24 cellular contexts compared by ENCODE assay signal in genomic region chr1:95097426-95097825, GRCh38. TPM values are rescaled to one million over a fixed set of nuclear protein-coding genes. Genes with fewer than 3 reads are reported as not detected.
DNase-seq lines count a peak whose midpoint lies in the region; ATAC-seq, FAIRE-seq and TF ChIP-seq lines count a peak whose summit lies in the region.
"Had no signal": no experiment of that assay in that cellular context is flagged by ENCODE, and none has a peak within 500 bp of the region (broad histone marks: within the 10 kb centered on the region; RNA-seq: fewer than 3 reads in every experiment).

No MANE protein-coding gene starts in this region.

- no peak overlapping the region for H3K14ac ChIP-seq in IMR-90 (replicated peaks; ENCODE audit: low read depth, low read length)

- no peak overlapping the region for H4K91ac ChIP-seq in IMR-90 (ENCODE audit: insufficient read depth, low read depth, low read length)

- no peak overlapping the region; the same call in 2 of the 3 replicates for H3K4me2 ChIP-seq in A549
- no peak overlapping the region for H3K4me2 ChIP-seq in IMR-90 (ENCODE audit: low read depth, low read length)
- H3K4me2 ChIP-seq: BLaER1 treated with 17β-estradiol and CSF1 and Interleukin-3, amounts not matched to agents 10 nM and 100 nM had no signal

- CTCF ChIA-PET in A549 (lab: Yijun Ruan, JAX) = interaction anchor here (0.9 to 1.3 kb wide), 2 partner anchors 9 to 21 kb away, joined by 3 read pairs; no protein-coding TSS in a partner anchor
- CTCF ChIA-PET in IMR-90 (lab: Yijun Ruan, JAX) = interaction anchor here (0.6 kb wide), 1 partner anchor 13 kb away, joined by 3 read pairs; no protein-coding TSS in a partner anchor

- no peak overlapping the region for H4K5ac ChIP-seq in IMR-90 (ENCODE audit: low read depth, low read length)

- no peak overlapping the region for H3K18ac ChIP-seq in IMR-90 (ENCODE audit: low read depth, low read length)

- no peak overlapping the region for H2AK5ac ChIP-seq in IMR-90 (ENCODE audit: low read depth, low read length)

- no peak overlapping the region for H3K23ac ChIP-seq in IMR-90 (ENCODE audit: low read depth, low read length)

- H3K9ac ChIP-seq in IMR-90 (ENCODE audit: low read depth, low read length) = no peak overlapping the region
- H3K9ac ChIP-seq: BLaER1 treated with 17β-estradiol and CSF1 and Interleukin-3, amounts not matched to agents 10 nM and 100 nM; GM23248 had no signal

- in situ Hi-C loops in IMR-90 (cut with MboI; ENCODE audit: low sequenced_read_pairs) (no loop called here), ACHN (cut with HindIII; ENCODE audit: low pct_ligation_motif_present, low pct_unique_long_range_greater_than_20kb, low sequenced_read_pairs) (no loop called here)

- TF ChIP-seq POLR2A in A549 (IDR thresholded peaks at IDR 0.05; ENCODE audit: low read length) (no peak), IMR-90 (IDR thresholded peaks at IDR 0.05; ENCODE audit: low read depth, low read length) (no peak)

- TF ChIP-seq EP300 in A549 (IDR thresholded peaks at IDR 0.05) = no peak

- ATAC-seq in A549 = no peak
- no peak for ATAC-seq in IMR-90 (ENCODE audit: low read depth)
- peak; percentile 54 for ATAC-seq in mucosa of descending colon
- ATAC-seq: GM12878 had no signal

- 91% methylated on average over 4 of the region's 4 CpGs for WGBS in A549 (ENCODE audit: missing lambda C conversion rate)
- WGBS in IMR-90 (ENCODE audit: extremely low coverage in 2 of 2, insufficient read length in 1 of 2), 2 experiments = no CpG with 5 or more reads among the region's 4 CpGs

- peak overlapping the region; percentile 51; the same call in 1 of the 2 replicates for H2BK20ac ChIP-seq in IMR-90 (ENCODE audit: low read depth, low read length)

- H4K20me1 ChIP-seq in IMR-90 (ENCODE audit: insufficient read depth, low read length) = no peaks in the 10 kb centered on the region
- H4K20me1 ChIP-seq: BLaER1 treated with 17β-estradiol and CSF1 and Interleukin-3, amounts not matched to agents 10 nM and 100 nM had no signal

- H2AFZ ChIP-seq in IMR-90 (replicated peaks; ENCODE audit: low read length, poor library complexity) = no peak overlapping the region
- H2AFZ ChIP-seq: GM23248 had no signal

- TF ChIP-seq RAD21 in A549 (conservative IDR thresholded peaks at IDR 0.05 in 1 of 2, IDR thresholded peaks at IDR 0.05 in 1 of 2) = no peak
- no peak for TF ChIP-seq RAD21 in IMR-90 (IDR thresholded peaks at IDR 0.05; ENCODE audit: low read length)

- no peak overlapping the region for H2BK15ac ChIP-seq in IMR-90 (ENCODE audit: low read depth, low read length)

- H3K27ac ChIP-seq in A549 = peak overlapping the region; percentile 37 to 73; a peak in 1 of 6 replicates
- no peak overlapping the region for H3K27ac ChIP-seq in IMR-90 (ENCODE audit: insufficient read depth, low read length)
- H3K27ac ChIP-seq: BLaER1 treated with 17β-estradiol and CSF1 and Interleukin-3, amounts not matched to agents 10 nM and 100 nM; GM23248 had no signal

- no peaks in the 10 kb centered on the region for H3K9me3 ChIP-seq in A549
- no peaks in the 10 kb centered on the region for H3K9me3 ChIP-seq in IMR-90 (ENCODE audit: control insufficient read depth, insufficient read depth, low read length)
- H3K9me3 ChIP-seq in mucosa of descending colon = no peaks in the 10 kb centered on the region
- H3K9me3 ChIP-seq: BE2C; BLaER1 treated with 17β-estradiol and CSF1 and Interleukin-3, amounts not matched to agents 10 nM and 100 nM had no signal

- no peaks in the 10 kb centered on the region for H3K79me1 ChIP-seq in IMR-90 (ENCODE audit: low read depth in 1 of 2, low read length in 2 of 2)

- no peak for FAIRE-seq in A549 (lab: Jason Lieb, UNC)
- FAIRE-seq: D721Med, GM12878, GM19239, H1 had no signal

- H3K36me3 ChIP-seq in IMR-90 (ENCODE audit: control insufficient read depth, insufficient read depth, low read length) = no peaks in the 10 kb centered on the region
- H3K36me3 ChIP-seq in mucosa of descending colon (ENCODE audit: low read depth) = no peaks in the 10 kb centered on the region
- H3K36me3 ChIP-seq: BE2C; BLaER1 treated with 17β-estradiol and CSF1 and Interleukin-3, amounts not matched to agents 10 nM and 100 nM had no signal

- H3K4me1 ChIP-seq in A549 = peaks cover 25% of the 10 kb centered on the region
- H3K4me1 ChIP-seq in IMR-90 (ENCODE audit: control insufficient read depth, insufficient read depth, low read length) = peaks cover 2% of the 10 kb centered on the region; the same call in 1 of the 2 replicates
- peaks cover 7% of the 10 kb centered on the region for H3K4me1 ChIP-seq in mucosa of descending colon (ENCODE audit: low read depth)
- H3K4me1 ChIP-seq: BE2C had no signal

- no peak overlapping the region for H3K4ac ChIP-seq in IMR-90 (ENCODE audit: low read depth, low read length)

- H3K4me3 ChIP-seq in A549 (no peak overlapping the region), IMR-90 (ENCODE audit: insufficient read depth, low read depth, low read length) (no peak overlapping the region), mucosa of descending colon (no peak overlapping the region)
- H3K4me3 ChIP-seq: BLaER1 treated with 17β-estradiol and CSF1 and Interleukin-3, amounts not matched to agents 10 nM and 100 nM; GM12878; GM23248 had no signal

- no peak overlapping the region for H4K8ac ChIP-seq in IMR-90 (ENCODE audit: low read depth in 2 of 2, low read length in 2 of 2)

- H3K27me3 ChIP-seq in IMR-90 (ENCODE audit: control insufficient read depth, insufficient read depth, low read length) = peaks cover 2% of the 10 kb centered on the region; the same call in 1 of the 2 replicates
- H3K27me3 ChIP-seq: BE2C; BLaER1 treated with 17β-estradiol and CSF1 and Interleukin-3, amounts not matched to agents 10 nM and 100 nM had no signal

- H2BK5ac ChIP-seq in IMR-90 (ENCODE audit: low read depth, low read length, poor library complexity, severe bottlenecking) = no peak overlapping the region

- no TSS peak for BruUV-seq in IMR-90 (replicated peaks; lab: Mats Ljungman, UMichigan)

- intact Hi-C loops in IMR-90 (cut with micrococcal nuclease) = no loop called here
- intact Hi-C loops in mucosa of descending colon (cut with DNase I, micrococcal nuclease) = no loop called here

- no peak for TF ChIP-seq CTCF in A549 (IDR thresholded peaks at IDR 0.05)
- no peak for TF ChIP-seq CTCF in IMR-90 (conservative IDR thresholded peaks at IDR 0.05; ENCODE audit: low read depth, low read length)
- no peak for TF ChIP-seq CTCF in mucosa of descending colon (IDR thresholded peaks at IDR 0.05)

- H2BK120ac ChIP-seq in IMR-90 (ENCODE audit: low read depth, low read length) = no peak overlapping the region

- dilution Hi-C loops in IMR-90 (cut with HindIII; ENCODE audit: low sequenced_read_pairs, unreplicated experiment) = no loop called here

- DNase-seq in A549 (ENCODE audit: low read depth in 1 of 2, low spot score in 1 of 2) (no peak), IMR-90 (no peak), mucosa of descending colon (no peak), OCI-M2 (lab: John Stamatoyannopoulos, UW; ENCODE audit: unreplicated experiment) (no peak), ACHN (no peak)
- no peak for DNase-seq in activated CD8-positive, alpha-beta memory T cell treated with anti-CD3 and anti-CD28 coated beads for 24 hours
- DNase-seq: 8988T; BE2C; CD4-positive, alpha-beta T cell; CD8-positive, alpha-beta memory T cell; DMS 273 treated with DMSO at 0.1 percent for 48 hours; DMS79; EL; GDM1; GM23248; H7; HCEC 1CT had no signal

- no peak overlapping the region for H3K56ac ChIP-seq in IMR-90 (ENCODE audit: extremely low read depth, insufficient read depth, low read length)

- H3K9me1 ChIP-seq in IMR-90 (ENCODE audit: insufficient read depth, low read length) = no peaks in the 10 kb centered on the region

- POLR2A ChIA-PET in A549 (lab: Yijun Ruan, JAX) (no interaction called here), IMR-90 (lab: Charles Lee; ENCODE audit: unreplicated experiment) (no interaction called here)

- H2AK9ac ChIP-seq in IMR-90 (replicated peaks; ENCODE audit: low read depth, low read length, poor library complexity) = no peak overlapping the region

TF ChIP-seq in A549, 52 proteins besides CTCF, POLR2A, EP300 and RAD21 (continues in another document):
- no peak for TF ChIP-seq TFCP2L1 (CRISPR knock-in tag; IDR thresholded peaks at IDR 0.05)

TF ChIP-seq in IMR-90, 13 proteins besides CTCF, POLR2A, EP300 and RAD21 (continues in another document):
- no peak for TF ChIP-seq NFE2L2 (IDR thresholded peaks at IDR 0.05; ENCODE audit: low read depth, low read length)
- no peak for TF ChIP-seq RFX5 (IDR thresholded peaks at IDR 0.05; ENCODE audit: low read depth, low read length)
- no peak for TF ChIP-seq BHLHE40 (IDR thresholded peaks at IDR 0.05; ENCODE audit: low read depth, low read length)
- TF ChIP-seq RCOR1 (IDR thresholded peaks at IDR 0.05; ENCODE audit: insufficient replicate concordance, low read length) = no peak
- TF ChIP-seq MXI1 (IDR thresholded peaks at IDR 0.05; ENCODE audit: borderline replicate concordance, low read depth, low read length) = no peak

RNA-seq across cellular contexts. Expression of gene TLCD4, which starts 19.7 kb away (rescaled TPM):
- polyA plus RNA-seq in A549 (2011; rRNA removed) = 18.0 and 24.1 TPM in 2 replicates
- 3.6 and 4.5 TPM in 2 replicates for polyA plus RNA-seq in A549 (2012; cell fraction: cytosol; rRNA removed)
- 1.4 and 3.1 TPM in 2 replicates for polyA plus RNA-seq in A549 (2012; cell fraction: nucleus; rRNA removed)
- 12.7 to 14.2 TPM (median 13.3 TPM) in 3 replicates for polyA plus RNA-seq in A549 (2017; fragmentation: RNase III; extraction: RNeasy Plus Mini Kit Qiagen cat#74134 plus additional on column Dnase treatment)
- polyA minus RNA-seq in A549 (2011; rRNA and poly(A)+ RNA removed) = 16.0 and 19.7 TPM in 2 replicates
- 0.36 and 0.83 TPM in 2 replicates for total RNA-seq in IMR-90 (2012; rRNA removed)
- polyA plus RNA-seq in IMR-90 (2012; rRNA removed) = 0.16 and 0.22 TPM in 2 replicates
- 0.03 and 0.04 TPM in 2 replicates for polyA plus RNA-seq in IMR-90 (2012; cell fraction: cytosol; rRNA removed)
- polyA plus RNA-seq in IMR-90 (2012; cell fraction: nucleus; rRNA removed; ENCODE audit: low replicate concordance) = 0.01 and 0.14 TPM in 2 replicates
- total RNA-seq in mucosa of descending colon = 10 to 100 TPM; 53.4 to 77.3 (median 55.1) TPM
- total RNA-seq: A673, GM23248 had no signal
- polyA plus RNA-seq: CD14-positive monocyte; CD8-positive, alpha-beta memory T cell; GM23248 had no signal

RNA-seq across cellular contexts. Expression of gene ALG14, which starts 24.7 kb away (rescaled TPM):
- polyA plus RNA-seq in A549 (2011; rRNA removed) (5.0 and 5.3 TPM in 2 replicates), A549 (2017; fragmentation: RNase III; extraction: RNeasy Plus Mini Kit Qiagen cat#74134 plus additional on column Dnase treatment) (5.4 to 7.1 TPM (median 5.7 TPM) in 3 replicates), IMR-90 (2012; rRNA removed) (1.6 and 1.7 TPM in 2 replicates)
- 4.5 and 5.1 TPM in 2 replicates for polyA plus RNA-seq in A549 (2012; cell fraction: cytosol; rRNA removed)
- 0.78 and 1.2 TPM in 2 replicates for polyA plus RNA-seq in A549 (2012; cell fraction: nucleus; rRNA removed)
- 7.3 and 12.6 TPM in 2 replicates for polyA minus RNA-seq in A549 (2011; rRNA and poly(A)+ RNA removed)
- total RNA-seq in IMR-90 (2012; rRNA removed) (1.4 and 2.0 TPM in 2 replicates), mucosa of descending colon (10 to 100 TPM in 2 of 3 donors, 1 to 10 TPM in 1; 5.9 to 16.8 (median 11.4) TPM)
- 1.2 and 2.0 TPM in 2 replicates for polyA plus RNA-seq in IMR-90 (2012; cell fraction: cytosol; rRNA removed)
- polyA plus RNA-seq in IMR-90 (2012; cell fraction: nucleus; rRNA removed; ENCODE audit: low replicate concordance) = 0.60 and 0.75 TPM in 2 replicates

Comparison
In these comparisons a context has a peak if more than half of its experiments do, and no peak if none do; other contexts are left out.
1. RNA of gene TLCD4, which starts 19.7 kb away (total RNA-seq): 53.4 to 77.3 TPM in mucosa of descending colon; 0.36 to 0.83 TPM in IMR-90; every median in the first group is over 10 times any median in the second.